ENCODE assay signal across 13 cellular contexts in the genomic region with DNA sequence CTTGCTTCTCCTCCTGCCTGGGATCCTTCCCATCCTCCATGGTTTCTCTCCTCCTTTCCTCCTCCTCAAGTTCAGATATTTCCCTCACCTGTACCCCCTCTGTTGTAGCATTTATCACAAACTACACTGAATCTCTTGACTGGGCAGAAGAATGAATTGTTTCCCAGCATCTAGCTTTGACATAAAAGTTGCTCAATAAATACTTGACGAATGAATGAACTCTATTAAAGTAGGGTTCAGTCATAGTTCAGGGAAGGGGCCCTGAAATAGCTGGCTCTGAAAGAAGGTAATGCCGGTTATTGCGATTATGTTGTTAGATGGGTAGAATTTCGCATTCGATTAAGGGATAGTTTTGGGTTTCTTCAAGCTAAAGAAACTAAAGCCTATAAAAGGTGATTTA. TPM values are rescaled to one million over a fixed set of nuclear protein-coding genes. Genes with fewer than 3 reads are reported as not detected.
A peak's percentile ranks its signal among the peaks of the same experiment; 100 is the strongest.
DNase-seq lines count a peak whose midpoint lies in the region; ATAC-seq and TF ChIP-seq lines count a peak whose summit lies in the region.
"Had no signal": no experiment of that assay in that cellular context is flagged by ENCODE, and none has a peak within 500 bp of the region (broad histone marks: within the 10 kb centered on the region; RNA-seq: fewer than 3 reads in every experiment).

No MANE protein-coding gene starts in this region.

- in situ Hi-C loops in mammary epithelial cell (cut with MboI; ENCODE audit: low sequenced_read_pairs in 2 of 2) = no loop called here

- no peak overlapping the region for H3K27ac Mint-ChIP-seq in MCF 10A (ENCODE audit: low read depth, unreplicated experiment)
- peak overlapping the region; percentile 53 to 92 for H3K27ac Mint-ChIP-seq in activated naive CD4-positive, alpha-beta T cell treated with anti-CD3 and anti-CD28 coated beads, Interleukin-2, amount 50 U/mL, for 72 hours

- no peak overlapping the region for H3K4me2 ChIP-seq in mammary epithelial cell (ENCODE audit: insufficient read depth, low read depth, low read length)

- CTCF ChIA-PET in MCF 10A (lab: Yijun Ruan, JAX) = interaction anchor here (0.6 to 1.0 kb wide), 2 partner anchors 37 to 242 kb away, joined by 3 read pairs; no protein-coding TSS in a partner anchor
- CTCF ChIA-PET in mammary epithelial cell (lab: Charles Lee; ENCODE audit: low non-redundant PET) = no interaction called here

- H3K4me3 Mint-ChIP-seq in MCF 10A (ENCODE audit: unreplicated experiment) = peak overlapping the region; percentile 70

- H3K9me3 ChIP-seq in mammary epithelial cell (replicated peaks; ENCODE audit: insufficient read depth, low read length) = no peaks in the 10 kb centered on the region
- H3K9me3 ChIP-seq in upper lobe of right lung = no peaks in the 10 kb centered on the region
- H3K9me3 ChIP-seq: tibial nerve had no signal

- H3K9ac ChIP-seq in mammary epithelial cell (ENCODE audit: insufficient read depth, low read length) = no peak overlapping the region

- no peaks in the 10 kb centered on the region for H3K9me3 Mint-ChIP-seq in MCF 10A (ENCODE audit: unreplicated experiment)
- peaks cover 4 to 5% of the 10 kb centered on the region in 2 donors for H3K9me3 Mint-ChIP-seq in activated naive CD4-positive, alpha-beta T cell treated with anti-CD3 and anti-CD28 coated beads, Interleukin-2, amount 50 U/mL, for 72 hours

- no peaks in the 10 kb centered on the region for H3K27me3 Mint-ChIP-seq in MCF 10A (ENCODE audit: insufficient read depth, unreplicated experiment)

- no peak for DNase-seq in MCF 10A (ENCODE audit: unreplicated experiment)
- no peak for DNase-seq in mammary epithelial cell
- DNase-seq in activated naive CD4-positive, alpha-beta T cell treated with anti-CD3 and anti-CD28 coated beads, Interleukin-2, amount 50 U/mL, for 72 hours (ENCODE audit: low spot score in 2 of 2) = no peak
- peak; percentile 27 for DNase-seq in medulla oblongata (ENCODE audit: extremely low spot score)
- no peak for DNase-seq in upper lobe of right lung
- DNase-seq in stimulated activated CD4-positive, alpha-beta T cell treated with anti-CD3 and anti-CD28 coated beads, Interleukin-4, amount 100 ng/mL, for 24 hours = no peak
- DNase-seq: KG1 had no signal

- H2AFZ ChIP-seq in mammary epithelial cell (ENCODE audit: low read depth, low read length) = no peak overlapping the region

- H3K4me1 ChIP-seq in mammary epithelial cell (ENCODE audit: insufficient read depth, low read length) (peaks cover 31% of the 10 kb centered on the region), upper lobe of right lung (peaks cover 41% of the 10 kb centered on the region)

- H3K36me3 ChIP-seq in mammary epithelial cell (ENCODE audit: insufficient read depth, low read length) (no peaks in the 10 kb centered on the region), upper lobe of right lung (no peaks in the 10 kb centered on the region)
- H3K36me3 ChIP-seq: tibial nerve had no signal

- no peak overlapping the region for H3K27ac ChIP-seq in mammary epithelial cell (ENCODE audit: insufficient read depth, low read depth, low read length)
- peak overlapping the region; percentile 88 for H3K27ac ChIP-seq in upper lobe of right lung

- peaks cover 33% of the 10 kb centered on the region for H3K79me2 ChIP-seq in mammary epithelial cell (ENCODE audit: insufficient read depth, low read length)

- H3K36me3 Mint-ChIP-seq in MCF 10A (ENCODE audit: insufficient read depth, unreplicated experiment) = no peaks in the 10 kb centered on the region
- H3K36me3 Mint-ChIP-seq in activated naive CD4-positive, alpha-beta T cell treated with anti-CD3 and anti-CD28 coated beads, Interleukin-2, amount 50 U/mL, for 72 hours = peaks cover 8 to 21% of the 10 kb centered on the region in 2 donors

- TF ChIP-seq CTCF in MCF 10A (IDR thresholded peaks at IDR 0.05; ENCODE audit: unreplicated experiment) = no peak
- TF ChIP-seq CTCF in mammary epithelial cell (conservative IDR thresholded peaks at IDR 0.05 in 1 of 2, IDR thresholded peaks at IDR 0.05 in 1 of 2; ENCODE audit: extremely low read depth in 1 of 2, insufficient read depth in 1 of 2, low read depth in 1 of 2, low read length in 2 of 2) = no peak
- TF ChIP-seq CTCF in upper lobe of right lung (IDR thresholded peaks at IDR 0.05) = no peak

- no peaks in the 10 kb centered on the region for H3K27me3 ChIP-seq in mammary epithelial cell (ENCODE audit: insufficient read depth, low read length)
- no peaks in the 10 kb centered on the region for H3K27me3 ChIP-seq in upper lobe of right lung
- H3K27me3 ChIP-seq: tibial nerve had no signal

- no peak for ATAC-seq in activated naive CD4-positive, alpha-beta T cell treated with anti-CD3 and anti-CD28 coated beads, Interleukin-2, amount 50 U/mL, for 72 hours
- ATAC-seq in upper lobe of right lung = no peak
- ATAC-seq in HG02759 (IDR thresholded peaks at IDR 0.05; ENCODE audit: unreplicated experiment) = no peak
- ATAC-seq in HG03108 (IDR thresholded peaks at IDR 0.05; ENCODE audit: unreplicated experiment) = no peak

- H4K20me1 ChIP-seq in mammary epithelial cell (ENCODE audit: insufficient read depth, low read length) = no peaks in the 10 kb centered on the region

- POLR2A ChIA-PET in MCF 10A (lab: Yijun Ruan, JAX) = interaction anchor here (0.8 to 4.0 kb wide), 8 partner anchors 9 to 99 kb away, joined by 3 to 22 read pairs (median 5); a partner anchor contains a TSS

- intact Hi-C loops in MCF 10A (cut with micrococcal nuclease) = no loop called here
- intact Hi-C loops in mammary epithelial cell (cut with micrococcal nuclease) = no loop called here
- intact Hi-C loops in upper lobe of right lung (cut with DNase I) = no loop called here

- H3K4me3 ChIP-seq in mammary epithelial cell (replicated peaks in 1 of 3; ENCODE audit: insufficient read depth in 1 of 3, low read depth in 2 of 3, low read length in 3 of 3) = no peak overlapping the region
- H3K4me3 ChIP-seq in upper lobe of right lung = peak overlapping the region; percentile 78

- peaks cover 38% of the 10 kb centered on the region for H3K4me1 Mint-ChIP-seq in MCF 10A (ENCODE audit: insufficient read depth, unreplicated experiment)

- dilution Hi-C loops in mammary epithelial cell (cut with HindIII; ENCODE audit: low sequenced_read_pairs) = loop anchor here (5.0 kb wide), 1 partner anchor 35 kb away; no protein-coding TSS in a partner anchor

- BruUV-seq in MCF 10A (replicated peaks; lab: Mats Ljungman, UMichigan) = no TSS peak
- no TSS peak for BruUV-seq in mammary epithelial cell (replicated peaks; lab: Mats Ljungman, UMichigan)

- WGBS in mammary epithelial cell (ENCODE audit: low coverage, missing lambda C conversion rate) = 99% methylated on average over 5 of the region's 5 CpGs

RNA-seq across cellular contexts. Expression of a gene that starts 1.2 kb away (rescaled TPM):
- total RNA-seq in MCF 10A (2022) (47.9 and 67.4 TPM in 2 replicates), mammary epithelial cell (100 to 1,000 TPM in 1 of 2 donors, 10 to 100 TPM in 1; 56.0 to 136 TPM), upper lobe of right lung (75.3 TPM)
- 23.6 TPM for polyA plus RNA-seq in mammary epithelial cell
- 124 TPM for polyA minus RNA-seq in mammary epithelial cell
- 10 to 100 TPM; 37.7 to 66.1 TPM for total RNA-seq in activated naive CD4-positive, alpha-beta T cell treated with anti-CD3 and anti-CD28 coated beads, Interleukin-2, amount 50 U/mL, for 72 hours

RNA-seq across cellular contexts. Expression of a gene that starts 43.7 kb away (rescaled TPM):
- total RNA-seq in MCF 10A (2022) = not detected in 2 replicates
- not detected for total RNA-seq in mammary epithelial cell
- polyA plus RNA-seq in mammary epithelial cell = not detected
- not detected for polyA minus RNA-seq in mammary epithelial cell
- total RNA-seq in activated naive CD4-positive, alpha-beta T cell treated with anti-CD3 and anti-CD28 coated beads, Interleukin-2, amount 50 U/mL, for 72 hours = not detected
- total RNA-seq in upper lobe of right lung = not detected
- total RNA-seq: dermis blood vessel endothelial cell, lung microvascular endothelial cell, tibial nerve had no signal
- polyA plus RNA-seq: BJ had no signal
